ENCODE assay signal across 25 cellular contexts in the genomic region with DNA sequence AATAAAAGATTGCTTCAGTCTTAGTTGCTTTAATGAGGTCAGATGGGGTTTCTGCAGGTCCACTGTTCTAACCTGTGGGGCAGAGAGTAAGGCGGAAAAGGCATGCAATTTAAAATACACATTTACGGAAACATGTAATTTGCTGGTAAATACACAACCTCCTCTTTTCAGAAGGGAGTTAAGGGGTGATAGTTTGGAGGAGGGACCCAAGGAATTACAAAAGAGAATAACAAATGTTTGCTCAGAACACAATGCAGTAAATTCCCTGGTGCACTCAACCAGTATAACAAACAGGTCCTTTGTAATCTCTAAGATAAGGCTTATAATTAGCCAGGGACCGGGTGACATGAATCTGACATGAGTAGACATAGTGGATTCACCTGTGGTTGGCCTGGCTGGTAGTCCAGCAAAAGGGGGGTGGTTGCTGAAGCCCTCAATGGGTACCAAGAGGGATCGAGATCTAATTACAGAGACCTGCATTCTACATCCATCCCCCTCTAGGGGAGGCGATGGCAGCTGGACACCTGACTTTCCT.
DNase-seq lines count a peak whose midpoint lies in the region; ATAC-seq and TF ChIP-seq lines count a peak whose summit lies in the region.
"Had no signal": no experiment of that assay in that cellular context is flagged by ENCODE, and none has a peak within 500 bp of the region (broad histone marks: within the 10 kb centered on the region; RNA-seq: fewer than 3 reads in every experiment).

No MANE protein-coding gene starts in this region.

- DNase-seq in DMS153 (lab: John Stamatoyannopoulos, UW) (peak; percentile 22), DMS153 treated with DMSO at 0.1 percent for 48 hours (lab: John Stamatoyannopoulos, UW; ENCODE audit: unreplicated experiment) (no peak), NCI-H146 treated with DMSO at 0.1 percent for 48 hours (lab: John Stamatoyannopoulos, UW; ENCODE audit: unreplicated experiment) (peak; percentile 98), SK-N-DZ (ENCODE audit: low spot score) (peak; percentile 11), neural progenitor cell (ENCODE audit: low spot score) (peak; percentile 31), SHP77 treated with DMSO at 0.1 percent for 48 hours (lab: John Stamatoyannopoulos, UW) (no peak)
- DNase-seq: activated CD4-positive, CD25-positive, alpha-beta regulatory T cell treated with anti-CD3 and anti-CD28 coated beads, Interleukin-2, amount 50 U/mL, for 72 hours; activated gamma-delta T cell treated with Interleukin-2 at 50 U/mL for 16 hours; activated T-cell treated with anti-CD3 and anti-CD28 coated beads, Interleukin-2, amount 50 U/mL, for 1 hour; adrenal gland; CD8-positive, alpha-beta T cell; colonic mucosa; NCI-H446 treated with DMSO at 0.1 percent for 48 hours; occipital lobe; retina; spleen; stimulated activated CD4-positive, alpha-beta T cell treated with anti-CD3 and anti-CD28 coated beads, Interleukin-4, amount 100 ng/mL, for 1 hour; stimulated activated naive CD8-positive, alpha-beta T cell treated with anti-CD3 and anti-CD28 coated beads, Interleukin-15, Interleukin-2, amounts not matched to agents 100 U/mL and 50 U/mL, for 24 hours; thyroid gland had no signal

- H3K27me3 ChIP-seq in neural progenitor cell, result peaks cover 66% of the 10 kb centered on the region
- H3K27me3 ChIP-seq: thyroid gland had no signal

- H3K4me1 Mint-ChIP-seq in neural progenitor cell, result peaks cover 20% of the 10 kb centered on the region

- peaks cover 46% of the 10 kb centered on the region for H4K20me1 ChIP-seq in neural progenitor cell (ENCODE audit: low read depth)

- no peak overlapping the region for H2AFZ ChIP-seq in neural progenitor cell (replicated peaks)

- H3K4me2 ChIP-seq in neural progenitor cell, result no peak overlapping the region

- no peak overlapping the region for H3K4me3 Mint-ChIP-seq in neural progenitor cell
- H3K4me3 Mint-ChIP-seq: CD8-positive, alpha-beta T cell had no signal

- TF ChIP-seq CTCF in neural progenitor cell (IDR thresholded peaks at IDR 0.05), result no peak

- no peak overlapping the region for H3K27ac ChIP-seq in neural progenitor cell
- H3K27ac ChIP-seq: 22Rv1, adrenal gland, colonic mucosa, gastroesophageal sphincter, RWPE1, spleen, thyroid gland had no signal

- H3K27me3 Mint-ChIP-seq in neural progenitor cell (ENCODE audit: insufficient read depth, low read depth), result peaks cover 41% of the 10 kb centered on the region

- H3K9me3 Mint-ChIP-seq in neural progenitor cell, result no peaks in the 10 kb centered on the region
- H3K9me3 Mint-ChIP-seq: CD8-positive, alpha-beta T cell had no signal

- H3K4me1 ChIP-seq in neural progenitor cell, result peaks cover 13% of the 10 kb centered on the region
- H3K4me1 ChIP-seq: colonic mucosa had no signal

- no peak overlapping the region for H3K4me3 ChIP-seq in neural progenitor cell
- H3K4me3 ChIP-seq: adrenal gland, colonic mucosa, gastroesophageal sphincter, lung, thyroid gland had no signal

- ATAC-seq in GM19455 (IDR thresholded peaks at IDR 0.05; ENCODE audit: unreplicated experiment) (no peak), HG03196 (IDR thresholded peaks at IDR 0.05; ENCODE audit: unreplicated experiment) (no peak)
- ATAC-seq: CD8-positive, alpha-beta T cell; gastroesophageal sphincter; stimulated activated naive CD8-positive, alpha-beta T cell treated with anti-CD3 and anti-CD28 coated beads, Interleukin-15, Interleukin-2, amounts not matched to agents 100 U/mL and 50 U/mL, for 24 hours had no signal

- no peaks in the 10 kb centered on the region for H3K36me3 Mint-ChIP-seq in neural progenitor cell
- H3K36me3 Mint-ChIP-seq: CD8-positive, alpha-beta T cell had no signal

- no peak overlapping the region for H3K27ac Mint-ChIP-seq in neural progenitor cell
- H3K27ac Mint-ChIP-seq: CD8-positive, alpha-beta T cell had no signal

- peaks cover 16% of the 10 kb centered on the region for H3F3A ChIP-seq in neural progenitor cell (ENCODE audit: low read depth)

- H3K79me2 ChIP-seq in neural progenitor cell (ENCODE audit: low read depth), result no peaks in the 10 kb centered on the region

- no peaks in the 10 kb centered on the region for H3K9me3 ChIP-seq in neural progenitor cell (ENCODE audit: low read depth)
- H3K9me3 ChIP-seq: adrenal gland, colonic mucosa, gastroesophageal sphincter, spleen, thyroid gland had no signal

- no peaks in the 10 kb centered on the region for H3K36me3 ChIP-seq in neural progenitor cell
- H3K36me3 ChIP-seq: adrenal gland, colonic mucosa, gastroesophageal sphincter, spleen, thyroid gland had no signal

- no peak overlapping the region for H3K9ac ChIP-seq in neural progenitor cell

Comparison
In these comparisons a context has a peak if more than half of its experiments do, and no peak if none do; other contexts are left out.
1. DNase-seq: peak in DMS153 (single experiment), NCI-H146 treated with DMSO at 0.1 percent for 48 hours (single experiment), SK-N-DZ (single experiment) and neural progenitor cell (single experiment); none in DMS153 treated with DMSO at 0.1 percent for 48 hours (single experiment) and SHP77 treated with DMSO at 0.1 percent for 48 hours (single experiment).